ENCODE assay signal across 1 cellular context in genomic region chr2:226795281-226796011, GRCh38.
TF ChIP-seq lines count a peak whose summit lies in the region.

No MANE protein-coding gene starts in this region.

TF ChIP-seq in H1, 55 proteins besides CTCF, POLR2A, EP300 and RAD21 (continued from another document):
- no peak for TF ChIP-seq ZNF274 (IDR thresholded peaks at IDR 0.05; ENCODE audit: borderline replicate concordance, extremely low read depth, low read length)
- no peak for TF ChIP-seq GTF2F1 (IDR thresholded peaks at IDR 0.05; ENCODE audit: borderline replicate concordance, low read depth, low read length)
- TF ChIP-seq, protein P1, sequence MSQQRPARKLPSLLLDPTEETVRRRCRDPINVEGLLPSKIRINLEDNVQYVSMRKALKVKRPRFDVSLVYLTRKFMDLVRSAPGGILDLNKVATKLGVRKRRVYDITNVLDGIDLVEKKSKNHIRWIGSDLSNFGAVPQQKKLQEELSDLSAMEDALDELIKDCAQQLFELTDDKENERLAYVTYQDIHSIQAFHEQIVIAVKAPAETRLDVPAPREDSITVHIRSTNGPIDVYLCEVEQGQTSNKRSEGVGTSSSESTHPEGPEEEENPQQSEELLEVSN (IDR thresholded peaks at IDR 0.05), result no peak
- no peak for TF ChIP-seq CEBPB (IDR thresholded peaks at IDR 0.05; ENCODE audit: low read depth, low read length)
- no peak for TF ChIP-seq SP2 (IDR thresholded peaks at IDR 0.05; ENCODE audit: low read length)
- TF ChIP-seq CHD2 (IDR thresholded peaks at IDR 0.05; ENCODE audit: low read length), result no peak
- TF ChIP-seq KDM5A (IDR thresholded peaks at IDR 0.05; ENCODE audit: low read length), result no peak
- no peak for TF ChIP-seq MAFK (IDR thresholded peaks at IDR 0.05; ENCODE audit: low read depth, low read length)
- no peak for TF ChIP-seq EZH2 (IDR thresholded peaks at IDR 0.05; ENCODE audit: low read depth, low read length, severe bottlenecking)
- TF ChIP-seq SP4 (IDR thresholded peaks at IDR 0.05; ENCODE audit: low read length), result no peak
- no peak for TF ChIP-seq RFX5 (IDR thresholded peaks at IDR 0.05; ENCODE audit: borderline replicate concordance, low read depth, low read length)
- TF ChIP-seq, protein P2, sequence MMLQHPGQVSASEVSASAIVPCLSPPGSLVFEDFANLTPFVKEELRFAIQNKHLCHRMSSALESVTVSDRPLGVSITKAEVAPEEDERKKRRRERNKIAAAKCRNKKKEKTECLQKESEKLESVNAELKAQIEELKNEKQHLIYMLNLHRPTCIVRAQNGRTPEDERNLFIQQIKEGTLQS (IDR thresholded peaks at IDR 0.05; ENCODE audit: insufficient read depth, low read depth, low read length), result no peak
- TF ChIP-seq JUND (IDR thresholded peaks at IDR 0.05; ENCODE audit: low read length), result no peak
- TF ChIP-seq RBBP5 (IDR thresholded peaks at IDR 0.05; ENCODE audit: borderline replicate concordance, low read depth, low read length), result no peak
- no peak for TF ChIP-seq CHD7 (IDR thresholded peaks at IDR 0.05; ENCODE audit: insufficient replicate concordance, low read length)
- TF ChIP-seq CREB1 (IDR thresholded peaks at IDR 0.05), result no peak
- no peak for TF ChIP-seq SIN3A (conservative IDR thresholded peaks at IDR 0.05 in 1 of 2, IDR thresholded peaks at IDR 0.05 in 1 of 2; ENCODE audit: low read depth in 1 of 2, low read length in 2 of 2)
TF ChIP-seq in H1: peak in this region for 0.
